Comparison of ENCODE assay signal across 21 cellular contexts in genomic region chr10:124062390-124062789, GRCh38. TPM values are rescaled to one million over a fixed set of nuclear protein-coding genes. Genes with fewer than 3 reads are reported as not detected.
DNase-seq lines count a peak whose midpoint lies in the region; TF ChIP-seq lines count a peak whose summit lies in the region.
"Had no signal": no experiment of that assay in that cellular context is flagged by ENCODE, and none has a peak within 500 bp of the region (broad histone marks: within the 10 kb centered on the region; RNA-seq: fewer than 3 reads in every experiment).

No MANE protein-coding gene starts in this region.

- H3K4me1 ChIP-seq in BLaER1 treated with 17β-estradiol and CSF1 and Interleukin-3, amounts not matched to agents 10 nM and 100 nM: peaks cover 81 to 100% (median 92%) of the 10 kb centered on the region in 10 experiments
- peaks cover 12 to 89% (median 84%) of the 10 kb centered on the region in 4 donors for H3K4me1 ChIP-seq in esophagus muscularis mucosa
- H3K4me1 ChIP-seq in Karpas-422 (ENCODE audit: low read length): no peaks in the 10 kb centered on the region

- intact Hi-C loops in esophagus muscularis mucosa (cut with DNase I): no loop called here

- WGBS in esophagus muscularis mucosa: 78% methylated on average over 14 of the region's 15 CpGs

- peaks cover 59% of the 10 kb centered on the region for H3K4me1 Mint-ChIP-seq in osteocyte (ENCODE audit: unreplicated experiment)

- H3K27ac Mint-ChIP-seq in osteocyte (ENCODE audit: unreplicated experiment): peak overlapping the region; percentile 65
- H3K27ac Mint-ChIP-seq: activated naive CD4-positive, alpha-beta T cell treated with anti-CD3 and anti-CD28 coated beads, Interleukin-2, amount 10 ng/mL, durations not matched to agents 7 days and 5 days; activated T-cell treated with anti-CD3 and anti-CD28 coated beads, Interleukin-2, amount 50 U/mL, for 72 hours; dendritic cell treated with granulocyte-macrophage colony-stimulating factor and Interleukin-4, amounts not matched to agents 40 ng/mL and 50 ng/mL, for 4 days; stimulated activated naive CD8-positive, alpha-beta T cell treated with anti-CD3 and anti-CD28 coated beads, Interleukin-15, amount 100 ng/mL, for 72 hours; type B pancreatic cell had no signal

- no peak overlapping the region for H3K4me3 ChIP-seq in BLaER1 treated with 17β-estradiol and CSF1 and Interleukin-3, amounts not matched to agents 10 nM and 100 nM
- H3K4me3 ChIP-seq in esophagus muscularis mucosa: no peak overlapping the region
- H3K4me3 ChIP-seq in Karpas-422 (ENCODE audit: low read length): no peak overlapping the region
- H3K4me3 ChIP-seq: gastrocnemius medialis had no signal

- DNase-seq in NCI-H69 (lab: John Stamatoyannopoulos, UW): peak; percentile 9
- DNase-seq in esophagus muscularis mucosa (ENCODE audit: extremely low spot score): no peak
- DNase-seq in osteocyte (ENCODE audit: extremely low spot score, unreplicated experiment): no peak
- no peak for DNase-seq in COR-L47 (lab: John Stamatoyannopoulos, UW)
- DNase-seq in NCI-H1105 treated with DMSO at 0.1 percent for 48 hours (lab: John Stamatoyannopoulos, UW): no peak
- no peak for DNase-seq in Karpas-422
- no peak for DNase-seq in activated CD4-positive, CD25-positive, alpha-beta regulatory T cell treated with anti-CD3 and anti-CD28 coated beads, Interleukin-2, amount 50 U/mL, for 72 hours
- DNase-seq: activated CD4-positive, alpha-beta T cell treated with anti-CD3 and anti-CD28 coated beads, Interleukin-2, amount 10 ng/mL, durations not matched to agents 7 days and 5 days; activated naive CD4-positive, alpha-beta T cell treated with anti-CD3 and anti-CD28 coated beads, Interleukin-2, amount 10 ng/mL, durations not matched to agents 7 days and 5 days; activated T-cell treated with anti-CD3 and anti-CD28 coated beads, Interleukin-2, amount 50 U/mL, for 72 hours; amygdala; C1 segment of cervical spinal cord; gastrocnemius medialis; hypothalamus; NCI-H524; stimulated activated naive CD8-positive, alpha-beta T cell treated with anti-CD3 and anti-CD28 coated beads, Interleukin-15, amount 100 ng/mL, for 72 hours had no signal

- H3K27me3 ChIP-seq in BLaER1 treated with 17β-estradiol and CSF1 and Interleukin-3, amounts not matched to agents 10 nM and 100 nM: no peaks in the 10 kb centered on the region
- H3K27me3 ChIP-seq in esophagus muscularis mucosa (no peaks in the 10 kb centered on the region), Karpas-422 (ENCODE audit: low read length) (no peaks in the 10 kb centered on the region)
- H3K27me3 ChIP-seq: gastrocnemius medialis had no signal

- no peaks in the 10 kb centered on the region for H3K9me2 ChIP-seq in Karpas-422 (replicated peaks; ENCODE audit: insufficient read depth, low read length)

- no peaks in the 10 kb centered on the region for H3K27me3 Mint-ChIP-seq in osteocyte (ENCODE audit: unreplicated experiment)
- H3K27me3 Mint-ChIP-seq: activated CD4-positive, alpha-beta T cell treated with anti-CD3 and anti-CD28 coated beads, Interleukin-2, amount 10 ng/mL, durations not matched to agents 7 days and 5 days; type B pancreatic cell had no signal

- H3K9me3 Mint-ChIP-seq in osteocyte (ENCODE audit: unreplicated experiment): no peaks in the 10 kb centered on the region
- H3K9me3 Mint-ChIP-seq: activated CD4-positive, alpha-beta T cell treated with anti-CD3 and anti-CD28 coated beads, Interleukin-2, amount 10 ng/mL, durations not matched to agents 7 days and 5 days; activated naive CD4-positive, alpha-beta T cell treated with anti-CD3 and anti-CD28 coated beads, Interleukin-2, amount 10 ng/mL, durations not matched to agents 7 days and 5 days; activated T-cell treated with anti-CD3 and anti-CD28 coated beads, Interleukin-2, amount 50 U/mL, for 72 hours; dendritic cell treated with granulocyte-macrophage colony-stimulating factor and Interleukin-4, amounts not matched to agents 40 ng/mL and 50 ng/mL, for 4 days; stimulated activated naive CD8-positive, alpha-beta T cell treated with anti-CD3 and anti-CD28 coated beads, Interleukin-15, amount 100 ng/mL, for 72 hours; type B pancreatic cell had no signal

- peak overlapping the region in 9 of 11 experiments; percentile 11 to 100 (median 97); a peak in 11 of 22 replicates for H3K4me2 ChIP-seq in BLaER1 treated with 17β-estradiol and CSF1 and Interleukin-3, amounts not matched to agents 10 nM and 100 nM
- no peak overlapping the region for H3K4me2 ChIP-seq in Karpas-422 (ENCODE audit: low read depth, low read length, poor library complexity, severe bottlenecking)

- no peaks in the 10 kb centered on the region for H3K9me3 ChIP-seq in BLaER1 treated with 17β-estradiol and CSF1 and Interleukin-3, amounts not matched to agents 10 nM and 100 nM (replicated peaks in 1 of 11)
- H3K9me3 ChIP-seq in esophagus muscularis mucosa (no peaks in the 10 kb centered on the region), Karpas-422 (ENCODE audit: low read length) (no peaks in the 10 kb centered on the region)
- H3K9me3 ChIP-seq: gastrocnemius medialis had no signal

- peaks cover 19 to 100% (median 54%) of the 10 kb centered on the region in 11 experiments; a peak in 19 of 22 replicates for H4K20me1 ChIP-seq in BLaER1 treated with 17β-estradiol and CSF1 and Interleukin-3, amounts not matched to agents 10 nM and 100 nM
- no peaks in the 10 kb centered on the region for H4K20me1 ChIP-seq in Karpas-422 (ENCODE audit: insufficient read depth, low read depth, low read length)

- no peak for TF ChIP-seq POLR2A in esophagus muscularis mucosa (IDR thresholded peaks at IDR 0.05; ENCODE audit: low read depth)

- no peaks in the 10 kb centered on the region for H3K79me2 ChIP-seq in Karpas-422 (ENCODE audit: low read length)

- H3K36me3 Mint-ChIP-seq in osteocyte (ENCODE audit: unreplicated experiment): peaks cover 19% of the 10 kb centered on the region
- H3K36me3 Mint-ChIP-seq: activated naive CD4-positive, alpha-beta T cell treated with anti-CD3 and anti-CD28 coated beads, Interleukin-2, amount 10 ng/mL, durations not matched to agents 7 days and 5 days had no signal

- H3K9ac ChIP-seq in BLaER1 treated with 17β-estradiol and CSF1 and Interleukin-3, amounts not matched to agents 10 nM and 100 nM: peak overlapping the region in 1 of 11 experiments; percentile 13; a peak in 3 of 22 replicates
- H3K9ac ChIP-seq in Karpas-422 (ENCODE audit: low read length): no peak overlapping the region

- H3K4me3 Mint-ChIP-seq in osteocyte (ENCODE audit: unreplicated experiment): no peak overlapping the region
- H3K4me3 Mint-ChIP-seq: activated CD4-positive, alpha-beta T cell treated with anti-CD3 and anti-CD28 coated beads, Interleukin-2, amount 10 ng/mL, durations not matched to agents 7 days and 5 days; activated naive CD4-positive, alpha-beta T cell treated with anti-CD3 and anti-CD28 coated beads, Interleukin-2, amount 10 ng/mL, durations not matched to agents 7 days and 5 days; dendritic cell treated with granulocyte-macrophage colony-stimulating factor and Interleukin-4, amounts not matched to agents 40 ng/mL and 50 ng/mL, for 4 days; stimulated activated naive CD8-positive, alpha-beta T cell treated with anti-CD3 and anti-CD28 coated beads, Interleukin-15, amount 100 ng/mL, for 72 hours had no signal

- H3K27ac ChIP-seq in BLaER1 treated with 17β-estradiol and CSF1 and Interleukin-3, amounts not matched to agents 10 nM and 100 nM: peak overlapping the region in 9 of 11 experiments; percentile 22 to 99 (median 86); a peak in 16 of 22 replicates
- H3K27ac ChIP-seq in esophagus muscularis mucosa (replicated peaks in 1 of 4) (peak overlapping the region in 3 of 4 donors; percentile 68 to 78 (median 71)), Karpas-422 (ENCODE audit: low read length) (no peak overlapping the region)
- H3K27ac ChIP-seq: gastrocnemius medialis, RWPE1 had no signal

- peaks cover 56 to 85% (median 70%) of the 10 kb centered on the region in 11 experiments for H3K36me3 ChIP-seq in BLaER1 treated with 17β-estradiol and CSF1 and Interleukin-3, amounts not matched to agents 10 nM and 100 nM
- H3K36me3 ChIP-seq in esophagus muscularis mucosa: peaks cover 0 to 11% (median 0%) of the 10 kb centered on the region in 4 donors
- H3K36me3 ChIP-seq in Karpas-422 (ENCODE audit: insufficient read depth, low read length): no peaks in the 10 kb centered on the region
- H3K36me3 ChIP-seq: gastrocnemius medialis had no signal

- H2AFZ ChIP-seq in Karpas-422 (ENCODE audit: low read length): no peak overlapping the region

- no peak for TF ChIP-seq EP300 in esophagus muscularis mucosa (IDR thresholded peaks at IDR 0.05)

- no peak for TF ChIP-seq CTCF in esophagus muscularis mucosa (IDR thresholded peaks at IDR 0.05)
- TF ChIP-seq CTCF in osteocyte (IDR thresholded peaks at IDR 0.05): no peak

RNA-seq across cellular contexts. Expression of gene CHST15, which starts 31.0 kb away (rescaled TPM):
- total RNA-seq in esophagus muscularis mucosa (10 to 100 TPM; 48.2 to 76.1 (median 62.5) TPM), osteocyte (66.3 and 73.6 TPM in 2 replicates)
- total RNA-seq in Karpas-422 (2014; rRNA removed; shearing (Covaris generic); ENCODE audit: low replicate concordance): 0.07 TPM in 1 of 2 replicates, not detected in the other
- total RNA-seq: activated CD4-positive, alpha-beta T cell treated with anti-CD3 and anti-CD28 coated beads, Interleukin-2, amount 10 ng/mL, durations not matched to agents 7 days and 5 days; T-helper 2 cell treated with Interferon-gamma antibody and Interleukin-4, amounts not matched to agents 100 ng/mL and 5 ng/mL, for 36 hours had no signal

Comparison
In these comparisons a context has a peak if more than half of its experiments do, and no peak if none do; other contexts are left out.
1. RNA of gene CHST15, which starts 31.0 kb away (total RNA-seq): 48.2 to 76.1 TPM in esophagus muscularis mucosa and 66.3 to 73.6 TPM in osteocyte; 0.07 TPM in Karpas-422; every median in the first group is over 10 times any median in the second.